Comparison of ENCODE assay signal across 21 cellular contexts in the genomic region with DNA sequence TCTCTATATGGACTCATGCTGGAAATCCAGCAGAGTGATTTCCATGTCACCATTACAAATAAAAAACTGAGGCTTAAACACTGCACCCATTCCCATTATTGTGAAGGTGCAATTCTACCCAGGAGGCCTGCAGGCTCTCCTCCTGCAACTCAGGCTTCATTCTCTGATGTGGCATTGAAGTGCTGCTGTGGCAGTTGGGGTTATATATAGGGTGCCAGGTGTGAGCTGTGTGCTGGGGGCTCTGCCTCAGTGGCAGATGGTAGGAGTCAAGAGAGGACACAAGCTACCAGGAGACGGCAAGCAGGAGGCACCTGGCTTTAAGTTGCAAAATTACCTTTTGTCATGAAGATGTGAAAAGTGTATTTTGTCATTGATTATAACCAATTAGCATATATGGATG. TPM values are rescaled to one million over a fixed set of nuclear protein-coding genes. Genes with fewer than 3 reads are reported as not detected.
DNase-seq lines count a peak whose midpoint lies in the region; ATAC-seq lines count a peak whose summit lies in the region.
"Had no signal": no experiment of that assay in that cellular context is flagged by ENCODE, and none has a peak within 500 bp of the region (broad histone marks: within the 10 kb centered on the region; RNA-seq: fewer than 3 reads in every experiment).

No MANE protein-coding gene starts in this region.

- peaks cover 21% of the 10 kb centered on the region for H3K36me3 Mint-ChIP-seq in activated T-cell treated with anti-CD3 and anti-CD28 coated beads, Interleukin-2, amount 50 U/mL, for 24 hours (ENCODE audit: low read depth)
- peaks cover 30% of the 10 kb centered on the region for H3K36me3 Mint-ChIP-seq in activated T-cell treated with anti-CD3 and anti-CD28 coated beads, Interleukin-2, amount 50 U/mL, for 4 hours (ENCODE audit: insufficient read depth)
- peaks cover 31% of the 10 kb centered on the region for H3K36me3 Mint-ChIP-seq in central memory CD8-positive, alpha-beta T cell (ENCODE audit: insufficient read depth)
- peaks cover 31 to 42% of the 10 kb centered on the region in 2 donors for H3K36me3 Mint-ChIP-seq in stimulated activated naive B cell treated with anti-CD40 and anti-IgM and Interleukin-4, amounts not matched to agents 10 μg/mL and 1 μg/mL and 100 μg/mL, for 72 hours

- ATAC-seq in activated T-cell treated with anti-CD3 and anti-CD28 coated beads, Interleukin-2, amount 50 U/mL, for 4 hours: no peak
- no peak for ATAC-seq in central memory CD8-positive, alpha-beta T cell (replicated peaks; ENCODE audit: extremely low read depth, poor library complexity, severe bottlenecking)
- ATAC-seq in stimulated activated naive B cell treated with anti-CD40 and anti-IgM and Interleukin-4, amounts not matched to agents 10 μg/mL and 1 μg/mL and 100 μg/mL, for 72 hours (replicated peaks): peak in 1 of 2 donors; percentile 17
- no peak for ATAC-seq in HG02840 (IDR thresholded peaks at IDR 0.05; ENCODE audit: low FRiP score, unreplicated experiment)
- no peak for ATAC-seq in GM19395 (IDR thresholded peaks at IDR 0.05; ENCODE audit: unreplicated experiment)
- ATAC-seq: A549, body of pancreas, psoas muscle had no signal

- no peak for DNase-seq in activated T-cell treated with anti-CD3 and anti-CD28 coated beads, Interleukin-2, amount 50 U/mL, for 24 hours
- DNase-seq in activated T-cell treated with anti-CD3 and anti-CD28 coated beads, Interleukin-2, amount 50 U/mL, for 4 hours: no peak
- DNase-seq in NCI-H69 (lab: John Stamatoyannopoulos, UW): peak; percentile 77
- no peak for DNase-seq in central memory CD8-positive, alpha-beta T cell (ENCODE audit: low spot score in 2 of 2)
- no peak for DNase-seq in stimulated activated naive B cell treated with anti-CD40 and anti-IgM and Interleukin-4, amounts not matched to agents 10 μg/mL and 1 μg/mL and 100 μg/mL, for 72 hours
- DNase-seq in GOT3 (lab: John Stamatoyannopoulos, UW): no peak
- DNase-seq: activated CD4-positive, CD25-positive, alpha-beta regulatory T cell treated with anti-CD3 and anti-CD28 coated beads, Interleukin-2, amount 50 U/mL, for 72 hours; activated CD8-positive, alpha-beta memory T cell treated with anti-CD3 and anti-CD28 coated beads, Interleukin-2, amount 50 U/mL, for 4 hours; activated naive CD4-positive, alpha-beta T cell treated with anti-CD3 and anti-CD28 coated beads, Interleukin-2, amount 10 ng/mL, durations not matched to agents 7 days and 5 days; body of pancreas; colonic mucosa; islet precursor cell; MG63; NCI-H1694; NCI-H446 treated with DMSO at 0.1 percent for 48 hours; psoas muscle; tibial artery had no signal

- H3K27me3 Mint-ChIP-seq in activated T-cell treated with anti-CD3 and anti-CD28 coated beads, Interleukin-2, amount 50 U/mL, for 24 hours: no peaks in the 10 kb centered on the region
- H3K27me3 Mint-ChIP-seq in activated T-cell treated with anti-CD3 and anti-CD28 coated beads, Interleukin-2, amount 50 U/mL, for 4 hours (ENCODE audit: low read depth): no peaks in the 10 kb centered on the region
- H3K27me3 Mint-ChIP-seq in central memory CD8-positive, alpha-beta T cell: no peaks in the 10 kb centered on the region
- no peaks in the 10 kb centered on the region for H3K27me3 Mint-ChIP-seq in stimulated activated naive B cell treated with anti-CD40 and anti-IgM and Interleukin-4, amounts not matched to agents 10 μg/mL and 1 μg/mL and 100 μg/mL, for 72 hours
- H3K27me3 Mint-ChIP-seq: activated naive CD4-positive, alpha-beta T cell treated with anti-CD3 and anti-CD28 coated beads, Interleukin-2, amount 10 ng/mL, durations not matched to agents 7 days and 5 days had no signal

- H3K4me3 Mint-ChIP-seq in activated T-cell treated with anti-CD3 and anti-CD28 coated beads, Interleukin-2, amount 50 U/mL, for 24 hours: no peak overlapping the region
- no peak overlapping the region for H3K4me3 Mint-ChIP-seq in activated T-cell treated with anti-CD3 and anti-CD28 coated beads, Interleukin-2, amount 50 U/mL, for 4 hours
- peak overlapping the region; percentile 6 for H3K4me3 Mint-ChIP-seq in central memory CD8-positive, alpha-beta T cell
- peak overlapping the region; percentile 42 to 76 for H3K4me3 Mint-ChIP-seq in stimulated activated naive B cell treated with anti-CD40 and anti-IgM and Interleukin-4, amounts not matched to agents 10 μg/mL and 1 μg/mL and 100 μg/mL, for 72 hours
- H3K4me3 Mint-ChIP-seq: activated naive CD4-positive, alpha-beta T cell treated with anti-CD3 and anti-CD28 coated beads, Interleukin-2, amount 10 ng/mL, durations not matched to agents 7 days and 5 days; neural crest cell had no signal

- H3K9me3 Mint-ChIP-seq in activated T-cell treated with anti-CD3 and anti-CD28 coated beads, Interleukin-2, amount 50 U/mL, for 24 hours: peaks cover 22% of the 10 kb centered on the region
- peaks cover 25% of the 10 kb centered on the region for H3K9me3 Mint-ChIP-seq in activated T-cell treated with anti-CD3 and anti-CD28 coated beads, Interleukin-2, amount 50 U/mL, for 4 hours
- peaks cover 6% of the 10 kb centered on the region for H3K9me3 Mint-ChIP-seq in central memory CD8-positive, alpha-beta T cell
- peaks cover 21 to 23% of the 10 kb centered on the region in 2 donors for H3K9me3 Mint-ChIP-seq in stimulated activated naive B cell treated with anti-CD40 and anti-IgM and Interleukin-4, amounts not matched to agents 10 μg/mL and 1 μg/mL and 100 μg/mL, for 72 hours

- peaks cover 49% of the 10 kb centered on the region for H3K4me1 Mint-ChIP-seq in activated T-cell treated with anti-CD3 and anti-CD28 coated beads, Interleukin-2, amount 50 U/mL, for 24 hours (ENCODE audit: low read depth)
- peaks cover 43% of the 10 kb centered on the region for H3K4me1 Mint-ChIP-seq in activated T-cell treated with anti-CD3 and anti-CD28 coated beads, Interleukin-2, amount 50 U/mL, for 4 hours (ENCODE audit: low read depth)
- H3K4me1 Mint-ChIP-seq in central memory CD8-positive, alpha-beta T cell: peaks cover 52% of the 10 kb centered on the region
- peaks cover 22 to 41% of the 10 kb centered on the region in 2 donors for H3K4me1 Mint-ChIP-seq in stimulated activated naive B cell treated with anti-CD40 and anti-IgM and Interleukin-4, amounts not matched to agents 10 μg/mL and 1 μg/mL and 100 μg/mL, for 72 hours
- H3K4me1 Mint-ChIP-seq: neural crest cell had no signal

- peak overlapping the region; percentile 90 for H3K27ac Mint-ChIP-seq in activated T-cell treated with anti-CD3 and anti-CD28 coated beads, Interleukin-2, amount 50 U/mL, for 24 hours
- H3K27ac Mint-ChIP-seq in central memory CD8-positive, alpha-beta T cell (ENCODE audit: low read depth): peak overlapping the region; percentile 6
- peak overlapping the region; percentile 94 for H3K27ac Mint-ChIP-seq in stimulated activated naive B cell treated with anti-CD40 and anti-IgM and Interleukin-4, amounts not matched to agents 10 μg/mL and 1 μg/mL and 100 μg/mL, for 72 hours

RNA-seq across cellular contexts. Expression of gene ZNF107, which starts 21.3 kb away (rescaled TPM):
- total RNA-seq in activated T-cell treated with anti-CD3 and anti-CD28 coated beads, Interleukin-2, amount 50 U/mL, for 4 hours: 10 to 100 TPM; 10.2 to 12.9 (median 10.5) TPM

Comparison
In these comparisons a context has a peak if more than half of its experiments do, and no peak if none do; other contexts are left out.
1. H3K27ac Mint-ChIP-seq: peak in every context shown above with its lines; median percentile 94 in stimulated activated naive B cell treated with anti-CD40 and anti-IgM and Interleukin-4, amounts not matched to agents 10 μg/mL and 1 μg/mL and 100 μg/mL, for 72 hours; 90 in activated T-cell treated with anti-CD3 and anti-CD28 coated beads, Interleukin-2, amount 50 U/mL, for 24 hours; 6 in central memory CD8-positive, alpha-beta T cell.
2. H3K4me3 Mint-ChIP-seq: peak in central memory CD8-positive, alpha-beta T cell (single experiment) and stimulated activated naive B cell treated with anti-CD40 and anti-IgM and Interleukin-4, amounts not matched to agents 10 μg/mL and 1 μg/mL and 100 μg/mL, for 72 hours (2 of 2); none in activated T-cell treated with anti-CD3 and anti-CD28 coated beads, Interleukin-2, amount 50 U/mL, for 24 hours (single experiment) and activated T-cell treated with anti-CD3 and anti-CD28 coated beads, Interleukin-2, amount 50 U/mL, for 4 hours (single experiment).